ENCODE assay signal across 31 cellular contexts in genomic region chrX:43345166-43345565, GRCh38.
DNase-seq lines count a peak whose midpoint lies in the region; ATAC-seq and TF ChIP-seq lines count a peak whose summit lies in the region.
"Had no signal": no experiment of that assay in that cellular context is flagged by ENCODE, and none has a peak within 500 bp of the region (broad histone marks: within the 10 kb centered on the region; RNA-seq: fewer than 3 reads in every experiment).

No MANE protein-coding gene starts in this region.

- no peak overlapping the region for H3K4me2 ChIP-seq in GM23338

- no peaks in the 10 kb centered on the region for H3K4me1 Mint-ChIP-seq in T-helper 17 cell
- H3K4me1 Mint-ChIP-seq in stimulated activated naive B cell treated with anti-CD40 and anti-IgM and Interleukin-4, amounts not matched to agents 10 μg/mL and 1 μg/mL and 100 μg/mL, for 72 hours, result peaks cover 25 to 59% of the 10 kb centered on the region in 2 donors
- H3K4me1 Mint-ChIP-seq in GM23338, result peaks cover 13% of the 10 kb centered on the region

- H3K27me3 Mint-ChIP-seq in T-helper 17 cell, result no peaks in the 10 kb centered on the region
- H3K27me3 Mint-ChIP-seq in stimulated activated naive B cell treated with anti-CD40 and anti-IgM and Interleukin-4, amounts not matched to agents 10 μg/mL and 1 μg/mL and 100 μg/mL, for 72 hours, result peaks cover 0 to 4% of the 10 kb centered on the region in 2 donors
- peaks cover 2% of the 10 kb centered on the region for H3K27me3 Mint-ChIP-seq in GM23338 (ENCODE audit: insufficient read depth, low read depth, poor library complexity)
- H3K27me3 Mint-ChIP-seq: activated CD4-positive, alpha-beta memory T cell treated with anti-CD3 and anti-CD28 coated beads for 36 hours; activated naive CD8-positive, alpha-beta T cell treated with anti-CD3 and anti-CD28 coated beads for 36 hours; CD4-positive, alpha-beta T cell had no signal

- H3K9me3 ChIP-seq in T-helper 17 cell (ENCODE audit: control insufficient read depth, low read length, poor library complexity, severe bottlenecking), result no peaks in the 10 kb centered on the region
- H3K9me3 ChIP-seq: heart right ventricle, lower lobe of right lung, MG63, SJSA1, upper lobe of right lung had no signal

- no peaks in the 10 kb centered on the region for H3K79me2 ChIP-seq in GM23338 (replicated peaks; ENCODE audit: insufficient read depth)

- H3K27ac ChIP-seq in GM23338 (ENCODE audit: low read depth), result no peak overlapping the region
- H3K27ac ChIP-seq: cardiac muscle cell, coronary artery, heart right ventricle, lower lobe of right lung, SJSA1, upper lobe of right lung had no signal

- H3F3A ChIP-seq in GM23338 (replicated peaks; ENCODE audit: low read depth), result no peaks in the 10 kb centered on the region

- H3K9me3 Mint-ChIP-seq in stimulated activated naive B cell treated with anti-CD40 and anti-IgM and Interleukin-4, amounts not matched to agents 10 μg/mL and 1 μg/mL and 100 μg/mL, for 72 hours, result no peaks in the 10 kb centered on the region
- H3K9me3 Mint-ChIP-seq in GM23338, result peaks cover 10% of the 10 kb centered on the region; the same call in 2 of the 3 replicates
- H3K9me3 Mint-ChIP-seq: activated CD4-positive, alpha-beta memory T cell treated with anti-CD3 and anti-CD28 coated beads for 36 hours; activated naive CD8-positive, alpha-beta T cell treated with anti-CD3 and anti-CD28 coated beads for 36 hours; CD4-positive, alpha-beta T cell; natural killer cell treated with Interleukin-12 subunit alpha and Interleukin-12 subunit beta and Interleukin-15 and Interleukin-18, amount 100 ng/mL, for 72 hours; T-cell had no signal

- no peak for TF ChIP-seq CTCF in GM23338 (conservative IDR thresholded peaks at IDR 0.05; ENCODE audit: low read depth in 2 of 2)

- H2AFZ ChIP-seq in GM23338, result no peak overlapping the region

- ATAC-seq in GM18867 (IDR thresholded peaks at IDR 0.05; ENCODE audit: unreplicated experiment) (peak; percentile 14), HG02840 (IDR thresholded peaks at IDR 0.05; ENCODE audit: low FRiP score, unreplicated experiment) (peak; percentile 24), T-helper 17 cell (no peak), GM23338 (no peak)
- peak; percentile 71 to 72 for ATAC-seq in stimulated activated naive B cell treated with anti-CD40 and anti-IgM and Interleukin-4, amounts not matched to agents 10 μg/mL and 1 μg/mL and 100 μg/mL, for 72 hours (replicated peaks)
- ATAC-seq: heart right ventricle; lower lobe of right lung; natural killer cell treated with Interleukin-12 subunit alpha and Interleukin-12 subunit beta and Interleukin-15 and Interleukin-18, amount 100 ng/mL, for 72 hours; T-cell; upper lobe of right lung had no signal

- no peaks in the 10 kb centered on the region for H3K36me3 ChIP-seq in GM23338 (ENCODE audit: insufficient read depth)
- H3K36me3 ChIP-seq: cardiac muscle cell, heart right ventricle, lower lobe of right lung, MG63, SJSA1, upper lobe of right lung had no signal

- H3K4me3 Mint-ChIP-seq in T-helper 17 cell (no peak overlapping the region), GM23338 (no peak overlapping the region)
- peak overlapping the region; percentile 23 to 25 for H3K4me3 Mint-ChIP-seq in stimulated activated naive B cell treated with anti-CD40 and anti-IgM and Interleukin-4, amounts not matched to agents 10 μg/mL and 1 μg/mL and 100 μg/mL, for 72 hours
- H3K4me3 Mint-ChIP-seq: activated CD4-positive, alpha-beta memory T cell treated with anti-CD3 and anti-CD28 coated beads for 36 hours; activated naive CD8-positive, alpha-beta T cell treated with anti-CD3 and anti-CD28 coated beads for 36 hours; CD4-positive, alpha-beta T cell; natural killer cell treated with Interleukin-12 subunit alpha and Interleukin-12 subunit beta and Interleukin-15 and Interleukin-18, amount 100 ng/mL, for 72 hours; T-cell had no signal

- H3K27me3 ChIP-seq in GM23338 (ENCODE audit: insufficient read depth), result no peaks in the 10 kb centered on the region
- H3K27me3 ChIP-seq: cardiac muscle cell, MG63, SJSA1, upper lobe of right lung had no signal

- H3K27ac Mint-ChIP-seq in T-helper 17 cell (peak overlapping the region; percentile 45), GM23338 (no peak overlapping the region)
- H3K27ac Mint-ChIP-seq in stimulated activated naive B cell treated with anti-CD40 and anti-IgM and Interleukin-4, amounts not matched to agents 10 μg/mL and 1 μg/mL and 100 μg/mL, for 72 hours, result peak overlapping the region; percentile 27
- H3K27ac Mint-ChIP-seq: activated CD4-positive, alpha-beta memory T cell treated with anti-CD3 and anti-CD28 coated beads for 36 hours; activated naive CD8-positive, alpha-beta T cell treated with anti-CD3 and anti-CD28 coated beads for 36 hours; CD4-positive, alpha-beta T cell; natural killer cell treated with Interleukin-12 subunit alpha and Interleukin-12 subunit beta and Interleukin-15 and Interleukin-18, amount 100 ng/mL, for 72 hours; T-cell had no signal

- H3K36me3 Mint-ChIP-seq in T-helper 17 cell (ENCODE audit: low read depth) (peaks cover 2% of the 10 kb centered on the region), GM23338 (ENCODE audit: low read depth) (peaks cover 27% of the 10 kb centered on the region)
- no peaks in the 10 kb centered on the region for H3K36me3 Mint-ChIP-seq in stimulated activated naive B cell treated with anti-CD40 and anti-IgM and Interleukin-4, amounts not matched to agents 10 μg/mL and 1 μg/mL and 100 μg/mL, for 72 hours
- H3K36me3 Mint-ChIP-seq: activated CD4-positive, alpha-beta memory T cell treated with anti-CD3 and anti-CD28 coated beads for 36 hours; natural killer cell treated with Interleukin-12 subunit alpha and Interleukin-12 subunit beta and Interleukin-15 and Interleukin-18, amount 100 ng/mL, for 72 hours; T-cell had no signal

- H3K4me1 ChIP-seq in GM23338 (ENCODE audit: insufficient read depth), result peaks cover 12% of the 10 kb centered on the region; the same call in 1 of the 2 replicates
- H3K4me1 ChIP-seq: heart right ventricle, lower lobe of right lung, SJSA1, upper lobe of right lung had no signal

- no peaks in the 10 kb centered on the region for H4K20me1 ChIP-seq in GM23338 (replicated peaks; ENCODE audit: insufficient read depth)

- H3K4me3 ChIP-seq in GM23338, result no peak overlapping the region
- H3K4me3 ChIP-seq: cardiac muscle cell, coronary artery, heart right ventricle, lower lobe of right lung, MG63, SJSA1, upper lobe of right lung had no signal

- H3K9me2 ChIP-seq in GM23338 (ENCODE audit: insufficient read depth), result no peaks in the 10 kb centered on the region

- no peak for DNase-seq in T-helper 17 cell
- no peak for DNase-seq in stimulated activated naive B cell treated with anti-CD40 and anti-IgM and Interleukin-4, amounts not matched to agents 10 μg/mL and 1 μg/mL and 100 μg/mL, for 72 hours
- DNase-seq in stimulated activated naive CD4-positive, alpha-beta T cell (lab: John Stamatoyannopoulos, UW), result no peak
- DNase-seq in GM23338 (ENCODE audit: low spot score), result no peak
- DNase-seq in stimulated activated CD4-positive, alpha-beta T cell treated with anti-CD3 and anti-CD28 coated beads, Interleukin-4, amount 100 ng/mL, for 24 hours, result no peak
- DNase-seq: activated CD4-positive, alpha-beta memory T cell treated with anti-CD3 and anti-CD28 coated beads for 36 hours; activated CD4-positive, CD25-positive, alpha-beta regulatory T cell treated with anti-CD3 and anti-CD28 coated beads, Interleukin-2, amount 50 U/mL, for 72 hours; activated effector memory CD4-positive, alpha-beta T cell treated with anti-CD3 and anti-CD28 coated beads, Interleukin-2, amount 50 U/mL, for 16 hours; activated naive CD8-positive, alpha-beta T cell treated with anti-CD3 and anti-CD28 coated beads for 36 hours; aorta; CD4-positive, alpha-beta T cell; foreskin fibroblast; heart right ventricle; KBM-7; lower lobe of right lung; MG63; NCI-H1417; NCI-H2081; NCI-H2227 treated with DMSO at 0.1 percent for 48 hours; NCI-H748 treated with DMSO at 0.1 percent for 48 hours; RPMI8226; small intestine; stimulated activated CD4-positive, alpha-beta T cell treated with anti-CD3 and anti-CD28 coated beads, Interleukin-1b, Interleukin-23, amount 100 ng/mL, for 48 hours; T-cell; upper lobe of right lung had no signal

TF ChIP-seq in GM23338, 12 proteins besides CTCF, POLR2A, EP300 and RAD21 (continues in another document):
- no peak for TF ChIP-seq EZH2phosphoT487 (IDR thresholded peaks at IDR 0.05; ENCODE audit: unreplicated experiment)

Comparison
In these comparisons a context has a peak if more than half of its experiments do, and no peak if none do; other contexts are left out.
1. ATAC-seq: peak in GM18867 (single experiment), HG02840 (single experiment) and stimulated activated naive B cell treated with anti-CD40 and anti-IgM and Interleukin-4, amounts not matched to agents 10 μg/mL and 1 μg/mL and 100 μg/mL, for 72 hours (2 of 2); none in T-helper 17 cell (single experiment) and GM23338 (single experiment).
2. H3K4me3 Mint-ChIP-seq: peak in stimulated activated naive B cell treated with anti-CD40 and anti-IgM and Interleukin-4, amounts not matched to agents 10 μg/mL and 1 μg/mL and 100 μg/mL, for 72 hours (2 of 2); none in T-helper 17 cell (single experiment) and GM23338 (single experiment).